Comparison of ENCODE assay signal across 8 cellular contexts in genomic region chr1:155934097-155934932, GRCh38. TPM values are rescaled to one million over a fixed set of nuclear protein-coding genes. Genes with fewer than 3 reads are reported as not detected.
DNase-seq lines count a peak whose midpoint lies in the region; ATAC-seq and FAIRE-seq lines count a peak whose summit lies in the region.

Gene KHDC4 (minus strand): TSS chr1:155934413. CDS start chr1:155934373, 40 bp downstream.

- in situ Hi-C loops in Caki2 (cut with HindIII; ENCODE audit: low pct_unique_long_range_greater_than_20kb, low sequenced_read_pairs), result no loop called here
- in situ Hi-C loops in endometrial microvascular endothelial cells (cut with HindIII; ENCODE audit: inconsistent ontology term, low pct_unique_long_range_greater_than_20kb, low sequenced_read_pairs), result no loop called here

- peak; percentile 97 for DNase-seq in Caki2 (ENCODE audit: low read depth)
- peak; percentile 90 for DNase-seq in HTR-8/SVneo (ENCODE audit: insufficient read length, low spot score)
- DNase-seq in NOMO-1 treated with dmso at 0.1 percent for 144 hours (lab: John Stamatoyannopoulos, UW; ENCODE audit: unreplicated experiment), result peak; percentile 99
- peak; percentile 61 to 83 (median 81) for DNase-seq in activated CD8-positive, alpha-beta memory T cell treated with anti-CD3 and anti-CD28 coated beads for 48 hours (ENCODE audit: low read depth in 2 of 3, low spot score in 2 of 3)
- peak; percentile 96 for DNase-seq in mesenteric fat pad (ENCODE audit: low spot score)
- DNase-seq in stimulated activated CD8-positive, alpha-beta memory T cell treated with anti-CD3 and anti-CD28 coated beads, Interleukin-15, amount 100 ng/mL, for 4 hours (ENCODE audit: low read depth in 2 of 2), result peak; percentile 86 to 87

- ATAC-seq in GM21367 (IDR thresholded peaks at IDR 0.05; ENCODE audit: unreplicated experiment), result peak; percentile 81

- FAIRE-seq in HTR-8/SVneo (lab: Jason Lieb, UNC), result peak; percentile 85

RNA-seq across cellular contexts. Expression of gene KHDC4, which starts in this region (rescaled TPM):
- 9.8 and 33.9 TPM in 2 replicates for total RNA-seq in Caki2 (2014; rRNA removed; shearing (Covaris generic); ENCODE audit: low replicate concordance)
- total RNA-seq in endometrial microvascular endothelial cells (ENCODE audit: inconsistent ontology term) (26.1 TPM), mesenteric fat pad (30.7 TPM)

Comparison
In these comparisons a context has a peak if more than half of its experiments do, and no peak if none do; other contexts are left out.
1. Peak in every context shown above with its lines: DNase-seq and ATAC-seq.